ENCODE assay signal across 16 cellular contexts in genomic region chr2:195820867-195821565, GRCh38.
DNase-seq lines count a peak whose midpoint lies in the region; ATAC-seq, FAIRE-seq and TF ChIP-seq lines count a peak whose summit lies in the region.
"Had no signal": no experiment of that assay in that cellular context is flagged by ENCODE, and none has a peak within 500 bp of the region (broad histone marks: within the 10 kb centered on the region; RNA-seq: fewer than 3 reads in every experiment).

No MANE protein-coding gene starts in this region.

- POLR2A ChIA-PET in A549 (lab: Yijun Ruan, JAX) = no interaction called here
- POLR2A ChIA-PET in PC-3 (lab: Charles Lee; ENCODE audit: unreplicated experiment) = no interaction called here

- H3K9me3 Mint-ChIP-seq in chondrocyte (ENCODE audit: low read depth) = no peaks in the 10 kb centered on the region

- TF ChIP-seq EP300 in A549 (IDR thresholded peaks at IDR 0.05) = no peak

- H3K4me1 ChIP-seq in A549 = peaks cover 9% of the 10 kb centered on the region; the same call in 2 of the 3 replicates
- peaks cover 39% of the 10 kb centered on the region for H3K4me1 ChIP-seq in PC-3 (ENCODE audit: insufficient read depth, low read length)
- H3K4me1 ChIP-seq: BLaER1, SJCRH30 had no signal

- H3K27me3 Mint-ChIP-seq in chondrocyte (ENCODE audit: low read depth) = no peaks in the 10 kb centered on the region

- 0 out of 2 replicates have a peak overlapping the region, but pooled peaks have one; percentile 8 for H2AFZ ChIP-seq in PC-3 (ENCODE audit: low read length)

- BruUV-seq in PC-3 (replicated peaks; lab: Mats Ljungman, UMichigan) = no TSS peak

- peaks cover 9% of the 10 kb centered on the region for H3K4me1 Mint-ChIP-seq in chondrocyte (ENCODE audit: low read depth)

- H3F3A ChIP-seq in PC-3 (ENCODE audit: low read length, unreplicated experiment) = peaks cover 5% of the 10 kb centered on the region

- peak overlapping the region; percentile 21 for H3K9ac ChIP-seq in PC-3 (ENCODE audit: low read length)
- H3K9ac ChIP-seq: BLaER1 had no signal

- H3K4me3 ChIP-seq in A549 (no peak overlapping the region), AG10803 (ENCODE audit: low read length) (no peak overlapping the region), PC-3 (ENCODE audit: low read length) (no peak overlapping the region)
- H3K4me3 ChIP-seq: BLaER1, SJCRH30 had no signal

- DNase-seq in A549 (ENCODE audit: low read depth in 1 of 2, low spot score in 1 of 2) (no peak), AG10803 (ENCODE audit: low read depth) (peak; percentile 4), PC-3 (no peak), chondrocyte (ENCODE audit: low spot score) (no peak), COR-L47 (lab: John Stamatoyannopoulos, UW) (no peak), GF-D8 (lab: John Stamatoyannopoulos, UW) (no peak), NCI-H1436 (lab: John Stamatoyannopoulos, UW) (no peak)
- DNase-seq: NCI-H1092 treated with DMSO at 0.1 percent for 48 hours, NCI-H1694 treated with DMSO at 0.1 percent for 48 hours, NCI-H2171, NCI-H446 treated with DMSO at 0.1 percent for 48 hours, RPMI8226, SJCRH30, SW 1271 had no signal

- no peaks in the 10 kb centered on the region for H3K27me3 ChIP-seq in PC-3 (ENCODE audit: low read length)
- H3K27me3 ChIP-seq: BLaER1, SJCRH30 had no signal

- no peak for TF ChIP-seq POLR2A in A549 (IDR thresholded peaks at IDR 0.05; ENCODE audit: low read length)

- CTCF ChIA-PET in A549 (lab: Yijun Ruan, JAX) (interaction anchor here (0.7 kb wide), 1 partner anchor 126 kb away, joined by 3 read pairs; no protein-coding TSS in a partner anchor), PC-3 (lab: Charles Lee) (no interaction called here)

- TF ChIP-seq CTCF in A549 (IDR thresholded peaks at IDR 0.05) (no peak), AG10803 (conservative IDR thresholded peaks at IDR 0.05; ENCODE audit: low read length) (no peak), PC-3 (conservative IDR thresholded peaks at IDR 0.05; ENCODE audit: low read depth, low read length) (no peak), chondrocyte (IDR thresholded peaks at IDR 0.05) (no peak)

- no peaks in the 10 kb centered on the region for H3K9me2 ChIP-seq in PC-3 (replicated peaks; ENCODE audit: low read length)

- H3K36me3 ChIP-seq in PC-3 (ENCODE audit: low read depth, low read length) = no peaks in the 10 kb centered on the region
- H3K36me3 ChIP-seq: BLaER1, SJCRH30 had no signal

- no peak for ATAC-seq in A549
- 0 out of 2 replicates have a peak, but pooled peaks have one; percentile 1 for ATAC-seq in PC-3
- ATAC-seq in GM21529 (IDR thresholded peaks at IDR 0.05; ENCODE audit: unreplicated experiment) = no peak

- 88% methylated on average over 3 of the region's 3 CpGs for WGBS in A549 (ENCODE audit: missing lambda C conversion rate)

- H3K9me3 ChIP-seq in A549 (no peaks in the 10 kb centered on the region), PC-3 (ENCODE audit: low read length) (no peaks in the 10 kb centered on the region)
- H3K9me3 ChIP-seq: BLaER1, SJCRH30 had no signal

- no peaks in the 10 kb centered on the region for H4K20me1 ChIP-seq in PC-3 (ENCODE audit: low read length)
- H4K20me1 ChIP-seq: BLaER1 had no signal

- no peak for TF ChIP-seq RAD21 in A549 (conservative IDR thresholded peaks at IDR 0.05 in 1 of 2, IDR thresholded peaks at IDR 0.05 in 1 of 2)

- no peak overlapping the region for H3K4me3 Mint-ChIP-seq in chondrocyte (ENCODE audit: unreplicated experiment)

- H3K79me2 ChIP-seq in PC-3 (ENCODE audit: low read length) = no peaks in the 10 kb centered on the region

- H3K4me2 ChIP-seq in A549 (no peak overlapping the region; the same call in 2 of the 3 replicates), PC-3 (ENCODE audit: low read length) (peak overlapping the region; percentile 71)
- H3K4me2 ChIP-seq: BLaER1 had no signal

- H3K27ac Mint-ChIP-seq in chondrocyte (ENCODE audit: unreplicated experiment) = peak overlapping the region; percentile 78

- no peak for FAIRE-seq in A549 (lab: Jason Lieb, UNC)

- no peaks in the 10 kb centered on the region for H3K36me3 Mint-ChIP-seq in chondrocyte (ENCODE audit: low read depth)

- intact Hi-C loops in PC-3 (cut with micrococcal nuclease) = no loop called here

- H3K27ac ChIP-seq in A549 = peak overlapping the region; percentile 19 to 40; a peak in 3 of 6 replicates
- H3K27ac ChIP-seq in PC-3 (ENCODE audit: low read length) = peak overlapping the region; percentile 77
- H3K27ac ChIP-seq: BLaER1, SJCRH30 had no signal

TF ChIP-seq in A549, 52 proteins besides CTCF, POLR2A, EP300 and RAD21:
- TF ChIP-seq FOSB (CRISPR knock-in tag; IDR thresholded peaks at IDR 0.05) (no peak), HDAC2 (IDR thresholded peaks at IDR 0.05) (no peak), KDM5A (IDR thresholded peaks at IDR 0.05) (no peak), ZSCAN20 (CRISPR knock-in tag; IDR thresholded peaks at IDR 0.05) (no peak), KDM1A (IDR thresholded peaks at IDR 0.05; ENCODE audit: low read depth) (no peak), REST (IDR thresholded peaks at IDR 0.05) (no peak), CEBPB (IDR thresholded peaks at IDR 0.05) (no peak), MYC (IDR thresholded peaks at IDR 0.05; ENCODE audit: borderline replicate concordance, low read length) (no peak), RNF2 (IDR thresholded peaks at IDR 0.05; ENCODE audit: borderline replicate concordance, low read depth) (no peak), EHF (CRISPR knock-in tag; IDR thresholded peaks at IDR 0.05) (no peak), MAZ (IDR thresholded peaks at IDR 0.05; ENCODE audit: borderline replicate concordance, low read depth, low read length) (no peak), FOXS1 (CRISPR knock-in tag; IDR thresholded peaks at IDR 0.05) (no peak), HOXA7 (CRISPR knock-in tag; IDR thresholded peaks at IDR 0.05) (no peak), USF2 (IDR thresholded peaks at IDR 0.05) (no peak), NFE2L2 (conservative IDR thresholded peaks at IDR 0.05; ENCODE audit: low read length) (no peak)
- TF ChIP-seq, protein P1, sequence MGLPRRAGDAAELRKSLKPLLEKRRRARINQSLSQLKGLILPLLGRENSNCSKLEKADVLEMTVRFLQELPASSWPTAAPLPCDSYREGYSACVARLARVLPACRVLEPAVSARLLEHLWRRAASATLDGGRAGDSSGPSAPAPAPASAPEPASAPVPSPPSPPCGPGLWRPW (IDR thresholded peaks at IDR 0.05) = no peak
- TF ChIP-seq, protein P2, sequence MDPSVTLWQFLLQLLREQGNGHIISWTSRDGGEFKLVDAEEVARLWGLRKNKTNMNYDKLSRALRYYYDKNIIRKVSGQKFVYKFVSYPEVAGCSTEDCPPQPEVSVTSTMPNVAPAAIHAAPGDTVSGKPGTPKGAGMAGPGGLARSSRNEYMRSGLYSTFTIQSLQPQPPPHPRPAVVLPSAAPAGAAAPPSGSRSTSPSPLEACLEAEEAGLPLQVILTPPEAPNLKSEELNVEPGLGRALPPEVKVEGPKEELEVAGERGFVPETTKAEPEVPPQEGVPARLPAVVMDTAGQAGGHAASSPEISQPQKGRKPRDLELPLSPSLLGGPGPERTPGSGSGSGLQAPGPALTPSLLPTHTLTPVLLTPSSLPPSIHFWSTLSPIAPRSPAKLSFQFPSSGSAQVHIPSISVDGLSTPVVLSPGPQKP (IDR thresholded peaks at IDR 0.05; ENCODE audit: low read depth, low read length) = no peak
